In the genomic region with DNA sequence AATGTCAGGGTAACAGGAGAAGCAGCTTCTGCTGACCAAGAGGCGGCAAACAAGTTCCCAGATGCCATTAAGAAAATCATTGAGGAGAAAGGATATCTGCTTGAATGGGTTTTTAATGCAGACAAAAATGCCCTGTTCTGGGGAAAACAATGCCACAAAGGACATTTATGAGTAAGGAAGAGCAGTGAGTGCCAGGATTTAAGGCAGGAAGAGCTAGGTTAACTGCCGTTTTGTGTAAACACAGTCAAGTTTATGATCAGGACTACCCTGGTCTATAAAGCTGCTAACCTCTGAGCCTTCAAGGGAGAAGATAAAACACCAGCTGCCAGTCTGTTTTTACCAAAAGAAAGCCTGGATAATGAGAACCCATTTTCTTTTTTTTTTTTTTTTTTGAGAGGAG, we compare ENCODE assay signal across 1 cellular context.
TF ChIP-seq lines count a peak whose summit lies in the region.

No MANE protein-coding gene starts in this region.

TF ChIP-seq in GM12878, 131 proteins besides CTCF, POLR2A, EP300 and RAD21 (continued from another document):
- TF ChIP-seq ZBTB40 (IDR thresholded peaks at IDR 0.05; ENCODE audit: borderline replicate concordance) (no peak), CBX5 (IDR thresholded peaks at IDR 0.05; ENCODE audit: low read depth) (no peak), MEF2A (IDR thresholded peaks at IDR 0.05; ENCODE audit: insufficient read depth, low read depth, low read length) (no peak), SIX5 (IDR thresholded peaks at IDR 0.05; ENCODE audit: low read depth, low read length, severe bottlenecking) (no peak), RBBP5 (conservative IDR thresholded peaks at IDR 0.05) (no peak), FOS (IDR thresholded peaks at IDR 0.05; ENCODE audit: borderline replicate concordance, extremely low read depth, insufficient read length) (no peak), SUZ12 (IDR thresholded peaks at IDR 0.05; ENCODE audit: unreplicated experiment) (no peak), NKRF (conservative IDR thresholded peaks at IDR 0.05) (no peak), RB1 (IDR thresholded peaks at IDR 0.05; ENCODE audit: borderline replicate concordance) (no peak), POU2F2 (IDR thresholded peaks at IDR 0.05; ENCODE audit: borderline replicate concordance, low read depth, low read length) (no peak), RUNX3 (IDR thresholded peaks at IDR 0.05; ENCODE audit: low read length) (no peak)
- TF ChIP-seq, protein P1, sequence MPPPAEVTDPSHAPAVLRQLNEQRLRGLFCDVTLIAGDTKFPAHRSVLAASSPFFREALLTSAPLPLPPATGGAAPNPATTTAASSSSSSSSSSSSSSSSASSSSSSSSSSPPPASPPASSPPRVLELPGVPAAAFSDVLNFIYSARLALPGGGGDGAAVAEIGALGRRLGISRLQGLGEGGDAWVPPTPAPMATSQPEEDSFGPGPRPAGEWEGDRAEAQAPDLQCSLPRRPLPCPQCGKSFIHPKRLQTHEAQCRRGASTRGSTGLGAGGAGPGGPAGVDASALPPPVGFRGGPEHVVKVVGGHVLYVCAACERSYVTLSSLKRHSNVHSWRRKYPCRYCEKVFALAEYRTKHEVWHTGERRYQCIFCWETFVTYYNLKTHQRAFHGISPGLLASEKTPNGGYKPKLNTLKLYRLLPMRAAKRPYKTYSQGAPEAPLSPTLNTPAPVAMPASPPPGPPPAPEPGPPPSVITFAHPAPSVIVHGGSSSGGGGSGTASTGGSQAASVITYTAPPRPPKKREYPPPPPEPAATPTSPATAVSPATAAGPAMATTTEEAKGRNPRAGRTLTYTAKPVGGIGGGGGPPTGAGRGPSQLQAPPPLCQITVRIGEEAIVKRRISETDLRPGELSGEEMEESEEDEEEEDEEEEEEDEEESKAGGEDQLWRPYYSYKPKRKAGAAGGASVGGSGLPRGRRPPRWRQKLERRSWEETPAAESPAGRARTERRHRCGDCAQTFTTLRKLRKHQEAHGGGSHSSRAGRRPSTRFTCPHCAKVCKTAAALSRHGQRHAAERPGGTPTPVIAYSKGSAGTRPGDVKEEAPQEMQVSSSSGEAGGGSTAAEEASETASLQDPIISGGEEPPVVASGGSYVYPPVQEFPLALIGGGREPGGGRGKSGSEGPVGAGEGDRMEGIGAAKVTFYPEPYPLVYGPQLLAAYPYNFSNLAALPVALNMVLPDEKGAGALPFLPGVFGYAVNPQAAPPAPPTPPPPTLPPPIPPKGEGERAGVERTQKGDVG (CRISPR knock-in tag; IDR thresholded peaks at IDR 0.05), result no peak
